In the genomic region with DNA sequence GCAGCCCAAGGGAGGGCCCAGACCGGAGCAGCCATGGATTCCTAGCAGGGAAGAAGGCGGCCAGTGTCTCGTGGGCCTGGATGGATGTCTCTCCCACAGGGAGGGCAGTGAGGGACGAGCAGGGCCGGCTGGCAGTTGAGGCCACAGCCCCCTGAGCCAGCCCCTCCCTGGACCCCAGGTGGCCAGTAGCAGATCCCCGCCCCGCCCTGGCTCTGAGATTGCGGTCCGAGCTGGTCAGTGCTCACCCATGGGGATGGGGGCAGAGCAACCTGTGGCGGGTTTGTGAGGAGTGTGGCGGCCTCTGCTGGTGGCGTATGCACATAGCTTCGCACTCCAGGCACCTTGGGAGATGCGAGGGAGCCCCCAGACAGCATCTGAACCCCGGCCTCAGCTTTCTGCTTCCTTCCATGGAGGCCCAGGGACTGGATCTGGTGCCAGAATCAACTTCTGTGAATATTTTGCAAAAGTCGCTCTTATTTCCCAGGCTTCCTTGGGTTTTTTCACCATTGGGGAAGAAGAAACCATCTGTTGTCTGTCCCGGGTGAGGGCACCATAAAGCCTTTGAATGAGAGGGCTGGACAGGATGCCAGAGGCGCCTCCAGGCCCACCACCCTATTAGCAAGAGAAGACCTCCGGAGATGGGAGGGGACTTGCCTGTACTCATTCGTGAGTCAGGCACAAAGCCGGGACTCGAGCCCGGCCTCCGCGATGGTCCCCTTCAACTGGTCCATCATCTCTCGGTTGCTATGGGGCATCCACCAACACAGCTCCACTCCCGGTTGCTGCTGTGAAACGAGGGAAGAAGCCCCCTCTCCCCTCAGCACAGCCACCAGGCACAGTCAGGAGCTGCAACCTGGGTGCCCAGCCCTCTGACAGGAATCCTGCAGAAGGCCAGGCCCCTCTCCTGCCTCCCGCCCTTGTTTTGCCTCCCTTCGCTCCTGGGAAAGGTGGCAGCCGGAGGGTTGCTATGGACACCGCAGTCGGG, we compare ENCODE assay signal across 8 cellular contexts. TPM values are rescaled to one million over a fixed set of nuclear protein-coding genes. Genes with fewer than 3 reads are reported as not detected.
DNase-seq lines count a peak whose midpoint lies in the region; ATAC-seq and TF ChIP-seq lines count a peak whose summit lies in the region.

No MANE protein-coding gene starts in this region.

- no peak overlapping the region for H3K4me3 ChIP-seq in esophagus squamous epithelium

- peaks cover 0 to 7% (median 3%) of the 10 kb centered on the region in 3 donors for H3K4me1 ChIP-seq in esophagus squamous epithelium

- peaks cover 0 to 7% (median 0%) of the 10 kb centered on the region in 4 donors for H3K27me3 ChIP-seq in esophagus squamous epithelium

- no peak overlapping the region for H3K27ac ChIP-seq in esophagus squamous epithelium

- no peak for TF ChIP-seq POLR2A in esophagus squamous epithelium (IDR thresholded peaks at IDR 0.05)

- no peak overlapping the region for H3K4me3 Mint-ChIP-seq in natural killer cell
- no peak overlapping the region for H3K4me3 Mint-ChIP-seq in stimulated activated naive B cell treated with anti-CD40 and anti-IgM and Interleukin-4, amounts not matched to agents 10 μg/mL and 1 μg/mL and 100 μg/mL, for 72 hours

- no peaks in the 10 kb centered on the region for H3K36me3 ChIP-seq in esophagus squamous epithelium

- DNase-seq in GM10266 (ENCODE audit: extremely low spot score) (peak; percentile 74), HUDEP-2 (lab: John Stamatoyannopoulos, UW; ENCODE audit: unreplicated experiment in 76 of 76) (peak in 46 of 76 experiments; percentile 4 to 61 (median 37)), OCI-M1 (lab: John Stamatoyannopoulos, UW) (peak; percentile 85), activated T-cell treated with anti-CD3 and anti-CD28 coated beads for 24 hours (ENCODE audit: low read depth) (peak; percentile 66), esophagus squamous epithelium (lab: John Stamatoyannopoulos, UW) (no peak), natural killer cell (peak; percentile 65)
- DNase-seq in stimulated activated naive B cell treated with anti-CD40 and anti-IgM and Interleukin-4, amounts not matched to agents 10 μg/mL and 1 μg/mL and 100 μg/mL, for 72 hours, result peak; percentile 58

- no peaks in the 10 kb centered on the region for H3K36me3 Mint-ChIP-seq in natural killer cell
- H3K36me3 Mint-ChIP-seq in stimulated activated naive B cell treated with anti-CD40 and anti-IgM and Interleukin-4, amounts not matched to agents 10 μg/mL and 1 μg/mL and 100 μg/mL, for 72 hours, result no peaks in the 10 kb centered on the region

- H3K9me3 Mint-ChIP-seq in natural killer cell, result no peaks in the 10 kb centered on the region
- no peaks in the 10 kb centered on the region for H3K9me3 Mint-ChIP-seq in stimulated activated naive B cell treated with anti-CD40 and anti-IgM and Interleukin-4, amounts not matched to agents 10 μg/mL and 1 μg/mL and 100 μg/mL, for 72 hours

- WGBS in esophagus squamous epithelium, 2 donors, result 44 to 60% methylated on average over 7 of the region's 33 CpGs

- H3K27ac Mint-ChIP-seq in natural killer cell, result no peak overlapping the region
- H3K27ac Mint-ChIP-seq in stimulated activated naive B cell treated with anti-CD40 and anti-IgM and Interleukin-4, amounts not matched to agents 10 μg/mL and 1 μg/mL and 100 μg/mL, for 72 hours, result no peak overlapping the region

- no peaks in the 10 kb centered on the region for H3K9me3 ChIP-seq in esophagus squamous epithelium

- intact Hi-C loops in esophagus squamous epithelium (cut with DNase I), result loop anchor here (10.0 kb wide), 1 partner anchor 314 kb away; a partner anchor contains a TSS
- intact Hi-C loops in natural killer cell (cut with micrococcal nuclease), result loop anchor here (1.0 kb wide), 2 partner anchors 319 to 398 kb away; no protein-coding TSS in a partner anchor

- peak; percentile 89 for TF ChIP-seq CTCF in GM10266 (IDR thresholded peaks at IDR 0.05; ENCODE audit: control insufficient read depth, insufficient read depth, low read depth, missing control alignments)
- TF ChIP-seq CTCF in esophagus squamous epithelium (IDR thresholded peaks at IDR 0.05), result peak; percentile 80 to 89 (median 83)
- peak; percentile 80 for TF ChIP-seq CTCF in natural killer cell (IDR thresholded peaks at IDR 0.05)

- H3K27me3 Mint-ChIP-seq in natural killer cell (ENCODE audit: low read depth in 2 of 2), result peaks cover 2 to 17% of the 10 kb centered on the region in 2 donors
- H3K27me3 Mint-ChIP-seq in stimulated activated naive B cell treated with anti-CD40 and anti-IgM and Interleukin-4, amounts not matched to agents 10 μg/mL and 1 μg/mL and 100 μg/mL, for 72 hours, result peaks cover 4 to 6% of the 10 kb centered on the region in 2 donors

- no peaks in the 10 kb centered on the region for H3K4me1 Mint-ChIP-seq in natural killer cell
- H3K4me1 Mint-ChIP-seq in stimulated activated naive B cell treated with anti-CD40 and anti-IgM and Interleukin-4, amounts not matched to agents 10 μg/mL and 1 μg/mL and 100 μg/mL, for 72 hours, result peaks cover 0 to 4% of the 10 kb centered on the region in 2 donors

- peak; percentile 80 to 96 (median 96) for ATAC-seq in natural killer cell
- ATAC-seq in stimulated activated naive B cell treated with anti-CD40 and anti-IgM and Interleukin-4, amounts not matched to agents 10 μg/mL and 1 μg/mL and 100 μg/mL, for 72 hours (replicated peaks), result peak; percentile 98
- no peak for ATAC-seq in GM21423 (IDR thresholded peaks at IDR 0.05; ENCODE audit: unreplicated experiment)

RNA-seq across cellular contexts. Expression of a gene that starts 8.6 kb away (rescaled TPM):
- total RNA-seq in esophagus squamous epithelium (1 to 10 TPM in 1 of 4 donors, under 1 TPM in 3; 0.08 to 1.7 (median 0.50) TPM), natural killer cell (under 1 TPM in 2 of 3 donors, not detected in 1; 0.05 to 0.95 TPM)

RNA-seq across cellular contexts. Expression of a gene that starts 57.9 kb away (rescaled TPM):
- total RNA-seq in esophagus squamous epithelium, result 10 to 100 TPM; 29.0 to 38.2 (median 33.5) TPM
- total RNA-seq in natural killer cell, result 10 to 100 TPM in 2 of 3 donors, 1 to 10 TPM in 1; 9.0 to 12.1 (median 11.0) TPM
